In the genomic region with DNA sequence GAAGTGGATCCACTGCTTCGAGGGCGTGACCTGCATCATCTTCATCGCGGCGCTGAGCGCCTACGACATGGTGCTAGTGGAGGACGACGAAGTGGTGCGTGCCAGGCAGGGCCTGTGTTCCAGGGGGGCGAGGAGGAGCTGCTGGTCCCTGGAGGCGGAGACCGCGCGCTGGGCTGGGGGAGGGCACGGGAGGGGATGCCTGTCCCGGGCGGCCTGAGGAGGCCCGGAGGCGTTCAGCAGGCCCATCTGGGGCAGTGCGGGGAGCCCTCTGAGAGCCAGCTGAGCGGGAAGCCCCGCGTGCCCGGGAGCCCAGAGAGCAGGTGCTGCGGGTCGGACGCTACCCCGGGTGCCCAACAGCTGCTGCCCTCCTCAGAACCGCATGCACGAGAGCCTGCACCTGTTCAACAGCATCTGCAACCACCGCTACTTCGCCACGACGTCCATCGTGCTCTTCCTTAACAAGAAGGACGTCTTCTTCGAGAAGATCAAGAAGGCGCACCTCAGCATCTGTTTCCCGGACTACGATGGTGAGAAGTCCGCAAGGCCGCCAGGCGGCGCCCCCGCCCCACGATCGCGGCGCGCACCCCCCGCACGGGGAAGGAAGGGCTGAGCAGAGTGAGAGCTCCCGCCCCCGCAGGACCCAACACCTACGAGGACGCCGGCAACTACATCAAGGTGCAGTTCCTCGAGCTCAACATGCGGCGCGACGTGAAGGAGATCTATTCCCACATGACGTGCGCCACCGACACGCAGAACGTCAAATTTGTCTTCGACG, we compare ENCODE assay signal across 1 cellular context.
A peak's percentile ranks its signal among the peaks of the same experiment; 100 is the strongest.
TF ChIP-seq lines count a peak whose summit lies in the region.

No MANE protein-coding gene starts in this region.

TF ChIP-seq in HEK293, 187 proteins besides CTCF, POLR2A, EP300 and RAD21 (continued from another document):
- peak; percentile 31; the same call in 1 of the 2 replicates for TF ChIP-seq BCL11A (tag by site-specific recombination; IDR thresholded peaks at IDR 0.05; ENCODE audit: low read depth)
- TF ChIP-seq ZNF10 (tag by site-specific recombination; IDR thresholded peaks at IDR 0.05), result 0 out of 2 replicates have a peak, but pooled peaks have one; percentile 55
- TF ChIP-seq SP3 (tag by site-specific recombination; IDR thresholded peaks at IDR 0.05), result peak; percentile 30; the same call in 1 of the 2 replicates
- no peak for TF ChIP-seq ZNF626 (tag by site-specific recombination; IDR thresholded peaks at IDR 0.05)
- 0 out of 2 replicates have a peak, but pooled peaks have one; percentile 29 for TF ChIP-seq ZBTB1 (tag by site-specific recombination; IDR thresholded peaks at IDR 0.05)
- TF ChIP-seq, protein P1, sequence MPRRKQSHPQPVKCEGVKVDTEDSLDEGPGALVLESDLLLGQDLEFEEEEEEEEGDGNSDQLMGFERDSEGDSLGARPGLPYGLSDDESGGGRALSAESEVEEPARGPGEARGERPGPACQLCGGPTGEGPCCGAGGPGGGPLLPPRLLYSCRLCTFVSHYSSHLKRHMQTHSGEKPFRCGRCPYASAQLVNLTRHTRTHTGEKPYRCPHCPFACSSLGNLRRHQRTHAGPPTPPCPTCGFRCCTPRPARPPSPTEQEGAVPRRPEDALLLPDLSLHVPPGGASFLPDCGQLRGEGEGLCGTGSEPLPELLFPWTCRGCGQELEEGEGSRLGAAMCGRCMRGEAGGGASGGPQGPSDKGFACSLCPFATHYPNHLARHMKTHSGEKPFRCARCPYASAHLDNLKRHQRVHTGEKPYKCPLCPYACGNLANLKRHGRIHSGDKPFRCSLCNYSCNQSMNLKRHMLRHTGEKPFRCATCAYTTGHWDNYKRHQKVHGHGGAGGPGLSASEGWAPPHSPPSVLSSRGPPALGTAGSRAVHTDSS (tag by site-specific recombination; IDR thresholded peaks at IDR 0.05), result no peak
- TF ChIP-seq, protein P2, sequence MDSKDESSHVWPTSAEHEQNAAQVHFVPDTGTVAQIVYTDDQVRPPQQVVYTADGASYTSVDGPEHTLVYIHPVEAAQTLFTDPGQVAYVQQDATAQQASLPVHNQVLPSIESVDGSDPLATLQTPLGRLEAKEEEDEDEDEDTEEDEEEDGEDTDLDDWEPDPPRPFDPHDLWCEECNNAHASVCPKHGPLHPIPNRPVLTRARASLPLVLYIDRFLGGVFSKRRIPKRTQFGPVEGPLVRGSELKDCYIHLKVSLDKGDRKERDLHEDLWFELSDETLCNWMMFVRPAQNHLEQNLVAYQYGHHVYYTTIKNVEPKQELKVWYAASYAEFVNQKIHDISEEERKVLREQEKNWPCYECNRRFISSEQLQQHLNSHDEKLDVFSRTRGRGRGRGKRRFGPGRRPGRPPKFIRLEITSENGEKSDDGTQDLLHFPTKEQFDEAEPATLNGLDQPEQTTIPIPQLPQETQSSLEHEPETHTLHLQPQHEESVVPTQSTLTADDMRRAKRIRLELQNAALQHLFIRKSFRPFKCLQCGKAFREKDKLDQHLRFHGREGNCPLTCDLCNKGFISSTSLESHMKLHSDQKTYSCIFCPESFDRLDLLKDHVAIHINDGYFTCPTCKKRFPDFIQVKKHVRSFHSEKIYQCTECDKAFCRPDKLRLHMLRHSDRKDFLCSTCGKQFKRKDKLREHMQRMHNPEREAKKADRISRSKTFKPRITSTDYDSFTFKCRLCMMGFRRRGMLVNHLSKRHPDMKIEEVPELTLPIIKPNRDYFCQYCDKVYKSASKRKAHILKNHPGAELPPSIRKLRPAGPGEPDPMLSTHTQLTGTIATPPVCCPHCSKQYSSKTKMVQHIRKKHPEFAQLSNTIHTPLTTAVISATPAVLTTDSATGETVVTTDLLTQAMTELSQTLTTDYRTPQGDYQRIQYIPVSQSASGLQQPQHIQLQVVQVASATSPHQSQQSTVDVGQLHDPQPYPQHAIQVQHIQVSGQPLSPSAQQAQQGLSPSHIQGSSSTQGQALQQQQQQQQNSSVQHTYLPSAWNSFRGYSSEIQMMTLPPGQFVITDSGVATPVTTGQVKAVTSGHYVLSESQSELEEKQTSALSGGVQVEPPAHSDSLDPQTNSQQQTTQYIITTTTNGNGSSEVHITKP (tag by site-specific recombination; IDR thresholded peaks at IDR 0.05), result 0 out of 2 replicates have a peak, but pooled peaks have one; percentile 21
- 0 out of 2 replicates have a peak, but pooled peaks have one; percentile 14 for TF ChIP-seq ZXDB (tag by site-specific recombination; IDR thresholded peaks at IDR 0.05)
- TF ChIP-seq, protein P3, sequence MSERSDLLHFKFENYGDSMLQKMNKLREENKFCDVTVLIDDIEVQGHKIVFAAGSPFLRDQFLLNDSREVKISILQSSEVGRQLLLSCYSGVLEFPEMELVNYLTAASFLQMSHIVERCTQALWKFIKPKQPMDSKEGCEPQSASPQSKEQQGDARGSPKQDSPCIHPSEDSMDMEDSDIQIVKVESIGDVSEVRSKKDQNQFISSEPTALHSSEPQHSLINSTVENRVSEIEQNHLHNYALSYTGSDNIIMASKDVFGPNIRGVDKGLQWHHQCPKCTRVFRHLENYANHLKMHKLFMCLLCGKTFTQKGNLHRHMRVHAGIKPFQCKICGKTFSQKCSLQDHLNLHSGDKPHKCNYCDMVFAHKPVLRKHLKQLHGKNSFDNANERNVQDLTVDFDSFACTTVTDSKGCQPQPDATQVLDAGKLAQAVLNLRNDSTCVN (tag by site-specific recombination; optimal IDR thresholded peaks at IDR 0.05), result peak; percentile 51
- TF ChIP-seq ZBTB17 (tag by site-specific recombination; IDR thresholded peaks at IDR 0.05), result peak; percentile 43; the same call in 1 of the 2 replicates
- peak; percentile 79 for TF ChIP-seq ZNF2 (tag by site-specific recombination; IDR thresholded peaks at IDR 0.05)
- 0 out of 2 replicates have a peak, but pooled peaks have one; percentile 26 for TF ChIP-seq ZBTB8A (tag by site-specific recombination; IDR thresholded peaks at IDR 0.05)
- TF ChIP-seq ZNF600 (tag by site-specific recombination; IDR thresholded peaks at IDR 0.05), result peak; percentile 18; the same call in 1 of the 2 replicates
- TF ChIP-seq KLF9 (tag by site-specific recombination; IDR thresholded peaks at IDR 0.05; ENCODE audit: low read depth), result peak; percentile 45; the same call in 1 of the 2 replicates
- TF ChIP-seq, protein P4, sequence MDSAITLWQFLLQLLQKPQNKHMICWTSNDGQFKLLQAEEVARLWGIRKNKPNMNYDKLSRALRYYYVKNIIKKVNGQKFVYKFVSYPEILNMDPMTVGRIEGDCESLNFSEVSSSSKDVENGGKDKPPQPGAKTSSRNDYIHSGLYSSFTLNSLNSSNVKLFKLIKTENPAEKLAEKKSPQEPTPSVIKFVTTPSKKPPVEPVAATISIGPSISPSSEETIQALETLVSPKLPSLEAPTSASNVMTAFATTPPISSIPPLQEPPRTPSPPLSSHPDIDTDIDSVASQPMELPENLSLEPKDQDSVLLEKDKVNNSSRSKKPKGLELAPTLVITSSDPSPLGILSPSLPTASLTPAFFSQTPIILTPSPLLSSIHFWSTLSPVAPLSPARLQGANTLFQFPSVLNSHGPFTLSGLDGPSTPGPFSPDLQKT (IDR thresholded peaks at IDR 0.05; ENCODE audit: borderline replicate concordance, low read depth, low read length), result no peak
- TF ChIP-seq, protein P5, sequence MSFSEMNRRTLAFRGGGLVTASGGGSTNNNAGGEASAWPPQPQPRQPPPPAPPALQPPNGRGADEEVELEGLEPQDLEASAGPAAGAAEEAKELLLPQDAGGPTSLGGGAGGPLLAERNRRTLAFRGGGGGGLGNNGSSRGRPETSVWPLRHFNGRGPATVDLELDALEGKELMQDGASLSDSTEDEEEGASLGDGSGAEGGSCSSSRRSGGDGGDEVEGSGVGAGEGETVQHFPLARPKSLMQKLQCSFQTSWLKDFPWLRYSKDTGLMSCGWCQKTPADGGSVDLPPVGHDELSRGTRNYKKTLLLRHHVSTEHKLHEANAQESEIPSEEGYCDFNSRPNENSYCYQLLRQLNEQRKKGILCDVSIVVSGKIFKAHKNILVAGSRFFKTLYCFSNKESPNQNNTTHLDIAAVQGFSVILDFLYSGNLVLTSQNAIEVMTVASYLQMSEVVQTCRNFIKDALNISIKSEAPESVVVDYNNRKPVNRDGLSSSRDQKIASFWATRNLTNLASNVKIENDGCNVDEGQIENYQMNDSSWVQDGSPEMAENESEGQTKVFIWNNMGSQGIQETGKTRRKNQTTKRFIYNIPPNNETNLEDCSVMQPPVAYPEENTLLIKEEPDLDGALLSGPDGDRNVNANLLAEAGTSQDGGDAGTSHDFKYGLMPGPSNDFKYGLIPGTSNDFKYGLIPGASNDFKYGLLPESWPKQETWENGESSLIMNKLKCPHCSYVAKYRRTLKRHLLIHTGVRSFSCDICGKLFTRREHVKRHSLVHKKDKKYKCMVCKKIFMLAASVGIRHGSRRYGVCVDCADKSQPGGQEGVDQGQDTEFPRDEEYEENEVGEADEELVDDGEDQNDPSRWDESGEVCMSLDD (tag by site-specific recombination; IDR thresholded peaks at IDR 0.05), result peak; percentile 63
- TF ChIP-seq, protein P6, sequence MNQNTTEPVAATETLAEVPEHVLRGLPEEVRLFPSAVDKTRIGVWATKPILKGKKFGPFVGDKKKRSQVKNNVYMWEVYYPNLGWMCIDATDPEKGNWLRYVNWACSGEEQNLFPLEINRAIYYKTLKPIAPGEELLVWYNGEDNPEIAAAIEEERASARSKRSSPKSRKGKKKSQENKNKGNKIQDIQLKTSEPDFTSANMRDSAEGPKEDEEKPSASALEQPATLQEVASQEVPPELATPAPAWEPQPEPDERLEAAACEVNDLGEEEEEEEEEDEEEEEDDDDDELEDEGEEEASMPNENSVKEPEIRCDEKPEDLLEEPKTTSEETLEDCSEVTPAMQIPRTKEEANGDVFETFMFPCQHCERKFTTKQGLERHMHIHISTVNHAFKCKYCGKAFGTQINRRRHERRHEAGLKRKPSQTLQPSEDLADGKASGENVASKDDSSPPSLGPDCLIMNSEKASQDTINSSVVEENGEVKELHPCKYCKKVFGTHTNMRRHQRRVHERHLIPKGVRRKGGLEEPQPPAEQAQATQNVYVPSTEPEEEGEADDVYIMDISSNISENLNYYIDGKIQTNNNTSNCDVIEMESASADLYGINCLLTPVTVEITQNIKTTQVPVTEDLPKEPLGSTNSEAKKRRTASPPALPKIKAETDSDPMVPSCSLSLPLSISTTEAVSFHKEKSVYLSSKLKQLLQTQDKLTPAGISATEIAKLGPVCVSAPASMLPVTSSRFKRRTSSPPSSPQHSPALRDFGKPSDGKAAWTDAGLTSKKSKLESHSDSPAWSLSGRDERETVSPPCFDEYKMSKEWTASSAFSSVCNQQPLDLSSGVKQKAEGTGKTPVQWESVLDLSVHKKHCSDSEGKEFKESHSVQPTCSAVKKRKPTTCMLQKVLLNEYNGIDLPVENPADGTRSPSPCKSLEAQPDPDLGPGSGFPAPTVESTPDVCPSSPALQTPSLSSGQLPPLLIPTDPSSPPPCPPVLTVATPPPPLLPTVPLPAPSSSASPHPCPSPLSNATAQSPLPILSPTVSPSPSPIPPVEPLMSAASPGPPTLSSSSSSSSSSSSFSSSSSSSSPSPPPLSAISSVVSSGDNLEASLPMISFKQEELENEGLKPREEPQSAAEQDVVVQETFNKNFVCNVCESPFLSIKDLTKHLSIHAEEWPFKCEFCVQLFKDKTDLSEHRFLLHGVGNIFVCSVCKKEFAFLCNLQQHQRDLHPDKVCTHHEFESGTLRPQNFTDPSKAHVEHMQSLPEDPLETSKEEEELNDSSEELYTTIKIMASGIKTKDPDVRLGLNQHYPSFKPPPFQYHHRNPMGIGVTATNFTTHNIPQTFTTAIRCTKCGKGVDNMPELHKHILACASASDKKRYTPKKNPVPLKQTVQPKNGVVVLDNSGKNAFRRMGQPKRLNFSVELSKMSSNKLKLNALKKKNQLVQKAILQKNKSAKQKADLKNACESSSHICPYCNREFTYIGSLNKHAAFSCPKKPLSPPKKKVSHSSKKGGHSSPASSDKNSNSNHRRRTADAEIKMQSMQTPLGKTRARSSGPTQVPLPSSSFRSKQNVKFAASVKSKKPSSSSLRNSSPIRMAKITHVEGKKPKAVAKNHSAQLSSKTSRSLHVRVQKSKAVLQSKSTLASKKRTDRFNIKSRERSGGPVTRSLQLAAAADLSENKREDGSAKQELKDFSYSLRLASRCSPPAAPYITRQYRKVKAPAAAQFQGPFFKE (tag by site-specific recombination; IDR thresholded peaks at IDR 0.05; ENCODE audit: borderline replicate concordance), result no peak
- 0 out of 2 replicates have a peak, but pooled peaks have one; percentile 63 for TF ChIP-seq ZNF629 (tag by site-specific recombination; IDR thresholded peaks at IDR 0.05)
- TF ChIP-seq, protein P7, sequence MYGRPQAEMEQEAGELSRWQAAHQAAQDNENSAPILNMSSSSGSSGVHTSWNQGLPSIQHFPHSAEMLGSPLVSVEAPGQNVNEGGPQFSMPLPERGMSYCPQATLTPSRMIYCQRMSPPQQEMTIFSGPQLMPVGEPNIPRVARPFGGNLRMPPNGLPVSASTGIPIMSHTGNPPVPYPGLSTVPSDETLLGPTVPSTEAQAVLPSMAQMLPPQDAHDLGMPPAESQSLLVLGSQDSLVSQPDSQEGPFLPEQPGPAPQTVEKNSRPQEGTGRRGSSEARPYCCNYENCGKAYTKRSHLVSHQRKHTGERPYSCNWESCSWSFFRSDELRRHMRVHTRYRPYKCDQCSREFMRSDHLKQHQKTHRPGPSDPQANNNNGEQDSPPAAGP (tag by site-specific recombination; IDR thresholded peaks at IDR 0.05), result peak; percentile 59; the same call in 1 of the 2 replicates
- TF ChIP-seq, protein P8, sequence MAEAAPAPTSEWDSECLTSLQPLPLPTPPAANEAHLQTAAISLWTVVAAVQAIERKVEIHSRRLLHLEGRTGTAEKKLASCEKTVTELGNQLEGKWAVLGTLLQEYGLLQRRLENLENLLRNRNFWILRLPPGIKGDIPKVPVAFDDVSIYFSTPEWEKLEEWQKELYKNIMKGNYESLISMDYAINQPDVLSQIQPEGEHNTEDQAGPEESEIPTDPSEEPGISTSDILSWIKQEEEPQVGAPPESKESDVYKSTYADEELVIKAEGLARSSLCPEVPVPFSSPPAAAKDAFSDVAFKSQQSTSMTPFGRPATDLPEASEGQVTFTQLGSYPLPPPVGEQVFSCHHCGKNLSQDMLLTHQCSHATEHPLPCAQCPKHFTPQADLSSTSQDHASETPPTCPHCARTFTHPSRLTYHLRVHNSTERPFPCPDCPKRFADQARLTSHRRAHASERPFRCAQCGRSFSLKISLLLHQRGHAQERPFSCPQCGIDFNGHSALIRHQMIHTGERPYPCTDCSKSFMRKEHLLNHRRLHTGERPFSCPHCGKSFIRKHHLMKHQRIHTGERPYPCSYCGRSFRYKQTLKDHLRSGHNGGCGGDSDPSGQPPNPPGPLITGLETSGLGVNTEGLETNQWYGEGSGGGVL (tag by site-specific recombination; IDR thresholded peaks at IDR 0.05), result peak; percentile 54
- TF ChIP-seq ZEB2 (tag by site-specific recombination; IDR thresholded peaks at IDR 0.05), result 0 out of 2 replicates have a peak, but pooled peaks have one; percentile 35
- no peak for TF ChIP-seq ZNF248 (tag by site-specific recombination; IDR thresholded peaks at IDR 0.05)
- no peak for TF ChIP-seq YY1 (tag by site-specific recombination; IDR thresholded peaks at IDR 0.05)
- TF ChIP-seq EGR2 (tag by site-specific recombination; IDR thresholded peaks at IDR 0.05; ENCODE audit: low read depth), result peak; percentile 69; the same call in 1 of the 2 replicates
- TF ChIP-seq ZFHX2 (tag by site-specific recombination; conservative IDR thresholded peaks at IDR 0.05), result peak; percentile 89
